ENCODE assay signal across 30 cellular contexts in the genomic region with DNA sequence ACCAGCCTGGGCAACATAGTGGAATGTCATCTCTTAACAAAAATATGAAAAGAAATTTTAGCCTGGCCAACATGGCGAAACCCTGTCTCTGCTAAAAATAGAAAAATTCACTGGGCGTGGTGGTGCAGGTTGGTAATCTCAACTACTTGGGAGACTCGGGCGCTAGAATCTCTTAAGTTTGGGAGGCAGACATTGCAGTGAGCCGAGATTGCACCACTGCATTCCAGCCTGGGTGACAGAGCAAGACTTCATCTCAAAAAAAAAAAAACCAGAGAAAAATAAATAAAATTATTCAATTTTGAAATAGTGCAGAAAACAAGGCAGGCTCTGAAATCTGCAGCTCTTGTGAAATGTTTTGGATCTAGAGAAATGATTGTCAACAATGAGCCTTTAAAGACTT.
"Had no signal": no experiment of that assay in that cellular context is flagged by ENCODE, and none has a peak within 500 bp of the region (broad histone marks: within the 10 kb centered on the region; RNA-seq: fewer than 3 reads in every experiment).

No MANE protein-coding gene starts in this region.

- H3K4me1 ChIP-seq: colonic mucosa, foreskin keratinocyte, gastroesophageal sphincter, psoas muscle, sigmoid colon, stomach, thyroid gland had no signal

- H3K36me3 Mint-ChIP-seq: natural killer cell had no signal

- H3K36me3 ChIP-seq: colonic mucosa, ovary, sigmoid colon, thyroid gland had no signal

- H3K4me2 ChIP-seq: hepatocyte had no signal

- H3K9me3 Mint-ChIP-seq: dendritic cell treated with granulocyte-macrophage colony-stimulating factor and Interleukin-4, amounts not matched to agents 40 ng/mL and 50 ng/mL, for 4 days; endodermal cell; memory B cell; natural killer cell had no signal

- H3K27ac Mint-ChIP-seq: dendritic cell treated with granulocyte-macrophage colony-stimulating factor and Interleukin-4, amounts not matched to agents 40 ng/mL and 50 ng/mL, for 4 days; endodermal cell; memory B cell had no signal

- ATAC-seq: esophagus mucosa, foreskin keratinocyte, gastroesophageal sphincter, heart left ventricle, left lobe of liver, natural killer cell, psoas muscle, right cardiac atrium had no signal

- H2AFZ ChIP-seq: hepatocyte had no signal

- H3K9me3 ChIP-seq: colonic mucosa, gastroesophageal sphincter, heart left ventricle, ovary, psoas muscle, sigmoid colon, spleen, stomach, thyroid gland had no signal

- H3K4me3 ChIP-seq: colonic mucosa, gastroesophageal sphincter, heart left ventricle, hepatocyte, lung, ovary, psoas muscle, sigmoid colon, skin epidermis, spleen, stomach, thyroid gland had no signal

- H3K79me2 ChIP-seq: hepatocyte had no signal

- DNase-seq: colonic mucosa; effector CD8-positive, alpha-beta T cell; endodermal cell; foreskin keratinocyte; heart left ventricle; kidney; natural killer cell; occipital lobe; ovary; posterior cingulate gyrus; psoas muscle; right cardiac atrium; sigmoid colon; spleen; stimulated activated CD4-positive, alpha-beta T cell treated with anti-CD3 and anti-CD28 coated beads, Interleukin-15, amount 100 ng/mL, for 24 hours; stimulated activated CD4-positive, alpha-beta T cell treated with anti-CD3 and anti-CD28 coated beads, Interleukin-4, amount 100 ng/mL, for 1 hour; stimulated activated CD8-positive, alpha-beta memory T cell treated with anti-CD3 and anti-CD28 coated beads, Interleukin-4, amount 100 ng/mL, for 48 hours; stimulated activated naive CD4-positive, alpha-beta T cell; stomach; thyroid gland; trophoblast cell had no signal

- H3K27ac ChIP-seq: colonic mucosa, epithelial cell of prostate, foreskin keratinocyte, gastroesophageal sphincter, heart left ventricle, hepatocyte, ovary, psoas muscle, sigmoid colon, skin epidermis, spleen, stomach, thyroid gland had no signal

- H3K27me3 Mint-ChIP-seq: dendritic cell treated with granulocyte-macrophage colony-stimulating factor and Interleukin-4, amounts not matched to agents 40 ng/mL and 50 ng/mL, for 4 days; memory B cell had no signal

- H3K27me3 ChIP-seq: colonic mucosa, foreskin keratinocyte, gastroesophageal sphincter, heart left ventricle, hepatocyte, ovary, sigmoid colon, spleen, stomach, thyroid gland had no signal

- H3K4me3 Mint-ChIP-seq: dendritic cell treated with granulocyte-macrophage colony-stimulating factor and Interleukin-4, amounts not matched to agents 40 ng/mL and 50 ng/mL, for 4 days; endodermal cell; memory B cell; natural killer cell had no signal

- H3K4me1 Mint-ChIP-seq: endodermal cell had no signal
